In genomic region chrX:12319955-12320354, GRCh38 we compare ENCODE assay signal across 1 cellular context.
A peak's percentile ranks its signal among the peaks of the same experiment; 100 is the strongest.
TF ChIP-seq lines count a peak whose summit lies in the region.

No MANE protein-coding gene starts in this region.

TF ChIP-seq in HEK293, 187 proteins besides CTCF, POLR2A, EP300 and RAD21 (continued from another document and continues in another):
- TF ChIP-seq ZNF148 (tag by site-specific recombination; IDR thresholded peaks at IDR 0.05; ENCODE audit: borderline replicate concordance) (no peak), ZNF140 (tag by site-specific recombination; IDR thresholded peaks at IDR 0.05) (no peak), ZXDB (tag by site-specific recombination; IDR thresholded peaks at IDR 0.05) (peak; percentile 94), ZNF561 (tag by site-specific recombination; IDR thresholded peaks at IDR 0.05; ENCODE audit: borderline replicate concordance) (no peak), PBX3 (CRISPR knock-in tag; IDR thresholded peaks at IDR 0.05) (no peak), ZNF121 (tag by site-specific recombination; IDR thresholded peaks at IDR 0.05) (peak; percentile 47; the same call in 1 of the 2 replicates), ZNF658 (tag by site-specific recombination; IDR thresholded peaks at IDR 0.05) (no peak), ZNF837 (tag by site-specific recombination; IDR thresholded peaks at IDR 0.05) (no peak), ZNF777 (tag by site-specific recombination; IDR thresholded peaks at IDR 0.05; ENCODE audit: borderline replicate concordance) (no peak), ZNF747 (tag by site-specific recombination; IDR thresholded peaks at IDR 0.05) (no peak), ZNF10 (tag by site-specific recombination; IDR thresholded peaks at IDR 0.05) (peak; percentile 52; the same call in 1 of the 2 replicates), ZSCAN5A (tag by site-specific recombination; IDR thresholded peaks at IDR 0.05) (no peak), ZNF785 (tag by site-specific recombination; IDR thresholded peaks at IDR 0.05) (no peak), WT1 (tag by site-specific recombination; IDR thresholded peaks at IDR 0.05) (no peak), ZNF202 (tag by site-specific recombination; IDR thresholded peaks at IDR 0.05; ENCODE audit: borderline replicate concordance) (no peak), SCRT1 (tag by site-specific recombination; IDR thresholded peaks at IDR 0.05; ENCODE audit: borderline replicate concordance) (peak; percentile 47; the same call in 1 of the 2 replicates), ZNF76 (tag by site-specific recombination; IDR thresholded peaks at IDR 0.05; ENCODE audit: borderline replicate concordance, low read depth) (peak; percentile 28; the same call in 1 of the 2 replicates), ZNF169 (tag by site-specific recombination; IDR thresholded peaks at IDR 0.05) (no peak), ZNF335 (tag by site-specific recombination; conservative IDR thresholded peaks at IDR 0.05) (no peak), ZNF791 (tag by site-specific recombination; IDR thresholded peaks at IDR 0.05) (no peak), ZBTB10 (tag by site-specific recombination; IDR thresholded peaks at IDR 0.05) (no peak), ZNF623 (tag by site-specific recombination; IDR thresholded peaks at IDR 0.05) (no peak), ZNF239 (tag by site-specific recombination; IDR thresholded peaks at IDR 0.05) (no peak), ZBTB8A (tag by site-specific recombination; IDR thresholded peaks at IDR 0.05) (peak; percentile 63), ZSCAN23 (tag by site-specific recombination; IDR thresholded peaks at IDR 0.05) (peak; percentile 29; the same call in 1 of the 2 replicates), PATZ1 (tag by site-specific recombination; IDR thresholded peaks at IDR 0.05) (peak; percentile 34; the same call in 1 of the 2 replicates), GLIS2 (tag by site-specific recombination; IDR thresholded peaks at IDR 0.05) (no peak), ZBTB6 (tag by site-specific recombination; IDR thresholded peaks at IDR 0.05) (no peak), SP3 (tag by site-specific recombination; IDR thresholded peaks at IDR 0.05) (no peak), ZNF558 (tag by site-specific recombination; IDR thresholded peaks at IDR 0.05) (no peak), YY1 (tag by site-specific recombination; IDR thresholded peaks at IDR 0.05) (no peak; the same call in 1 of the 2 replicates), ZNF596 (tag by site-specific recombination; IDR thresholded peaks at IDR 0.05) (peak; percentile 44; the same call in 1 of the 2 replicates), ZNF138 (tag by site-specific recombination; IDR thresholded peaks at IDR 0.05; ENCODE audit: borderline replicate concordance) (no peak), ZNF433 (tag by site-specific recombination; IDR thresholded peaks at IDR 0.05; ENCODE audit: low read depth) (no peak), ZNF112 (tag by site-specific recombination; IDR thresholded peaks at IDR 0.05) (no peak), ZNF664 (tag by site-specific recombination; IDR thresholded peaks at IDR 0.05) (no peak), ZNF645 (tag by site-specific recombination; IDR thresholded peaks at IDR 0.05) (no peak), ZNF37A (tag by site-specific recombination; IDR thresholded peaks at IDR 0.05) (no peak), ZNF639 (tag by site-specific recombination; IDR thresholded peaks at IDR 0.05) (no peak), MZF1 (tag by site-specific recombination; IDR thresholded peaks at IDR 0.05; ENCODE audit: borderline replicate concordance) (peak; percentile 19; the same call in 1 of the 2 replicates), BCL11A (tag by site-specific recombination; IDR thresholded peaks at IDR 0.05; ENCODE audit: low read depth) (peak; percentile 84), ZNF513 (tag by site-specific recombination; IDR thresholded peaks at IDR 0.05) (no peak), ZNF24 (tag by site-specific recombination; IDR thresholded peaks at IDR 0.05) (no peak), ZNF580 (tag by site-specific recombination; IDR thresholded peaks at IDR 0.05) (peak; percentile 91)
